In the genomic region with DNA sequence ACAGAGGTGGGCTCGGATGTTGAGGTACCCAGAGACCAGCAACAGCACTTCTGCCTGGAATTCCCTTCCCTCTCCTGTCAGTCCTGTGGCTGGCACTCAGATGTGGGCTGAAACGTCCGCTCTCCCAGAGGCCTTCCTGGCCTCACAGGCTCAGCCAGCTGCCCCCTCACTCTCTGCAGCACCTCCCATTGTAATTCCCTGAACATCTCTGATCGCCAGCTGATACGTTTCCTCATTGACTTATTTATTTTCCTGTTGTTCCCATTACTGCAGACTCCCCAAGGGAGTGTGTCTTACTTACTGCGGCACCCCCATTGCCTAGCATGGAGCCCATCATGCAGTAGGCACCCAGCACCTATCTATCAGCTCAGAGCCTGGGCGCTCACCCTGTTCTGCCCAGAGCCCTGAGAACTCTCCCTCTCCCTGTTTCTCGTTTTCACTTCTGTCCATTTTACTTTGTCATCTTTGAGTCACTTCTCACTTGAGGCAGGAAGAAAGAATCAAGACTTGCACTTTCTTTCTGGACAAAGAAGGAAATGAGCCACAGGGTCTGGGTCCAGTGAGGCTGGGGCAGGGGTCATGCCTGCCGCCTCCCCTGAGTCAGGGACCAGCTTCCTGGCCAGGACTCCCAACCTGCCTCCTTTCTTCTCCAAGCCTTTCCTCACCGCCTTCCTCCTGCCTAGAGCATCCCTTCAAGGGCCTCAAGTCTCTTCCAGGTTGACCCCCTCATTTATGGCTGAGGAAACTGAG, we compare ENCODE assay signal across 27 cellular contexts. TPM values are rescaled to one million over a fixed set of nuclear protein-coding genes. Genes with fewer than 3 reads are reported as not detected.
DNase-seq lines count a peak whose midpoint lies in the region; ATAC-seq, FAIRE-seq and TF ChIP-seq lines count a peak whose summit lies in the region.
"Had no signal": no experiment of that assay in that cellular context is flagged by ENCODE, and none has a peak within 500 bp of the region (broad histone marks: within the 10 kb centered on the region; RNA-seq: fewer than 3 reads in every experiment).

No MANE protein-coding gene starts in this region.

- no peak for TF ChIP-seq RAD21 in liver (IDR thresholded peaks at IDR 0.05)

- peaks cover 27% of the 10 kb centered on the region for H3K4me1 Mint-ChIP-seq in CD14-positive monocyte
- no peaks in the 10 kb centered on the region for H3K4me1 Mint-ChIP-seq in endodermal cell
- H3K4me1 Mint-ChIP-seq: activated CD4-positive, alpha-beta T cell treated with anti-CD3 and anti-CD28 coated beads, Interleukin-2, amount 10 ng/mL, durations not matched to agents 7 days and 5 days; activated T-helper 17 cell treated with anti-CD3 and anti-CD28 coated beads, Interleukin-2, amount 50 U/mL, for 72 hours; stimulated activated naive B cell treated with anti-CD40 and anti-IgM and Interleukin-4, amounts not matched to agents 10 μg/mL and 1 μg/mL and 100 μg/mL, for 72 hours had no signal

- H3K4me1 ChIP-seq in endodermal cell (ENCODE audit: control insufficient read depth, insufficient read depth, low read length) (no peaks in the 10 kb centered on the region), liver (ENCODE audit: control insufficient read depth in 4 of 4, insufficient read depth in 4 of 4, low read length in 3 of 4) (peaks cover 0 to 6% (median 0%) of the 10 kb centered on the region in 4 donors), psoas muscle (no peaks in the 10 kb centered on the region)
- H3K4me1 ChIP-seq: Peyer's patch had no signal

- no peak overlapping the region for H3K4me3 ChIP-seq in endodermal cell (ENCODE audit: low read length)
- no peak overlapping the region for H3K4me3 ChIP-seq in liver (ENCODE audit: low read depth in 1 of 3, low read length in 3 of 3)
- peak overlapping the region; percentile 7 for H3K4me3 ChIP-seq in psoas muscle
- H3K4me3 ChIP-seq: Peyer's patch, thoracic aorta had no signal

- H3K9me3 Mint-ChIP-seq in CD14-positive monocyte (peaks cover 0 to 6% (median 1%) of the 10 kb centered on the region in 7 donors), endodermal cell (no peaks in the 10 kb centered on the region)
- H3K9me3 Mint-ChIP-seq: activated CD4-positive, alpha-beta T cell treated with anti-CD3 and anti-CD28 coated beads, Interleukin-2, amount 10 ng/mL, durations not matched to agents 7 days and 5 days; activated T-helper 17 cell treated with anti-CD3 and anti-CD28 coated beads, Interleukin-2, amount 50 U/mL, for 72 hours; T-helper 1 cell treated with Interleukin-12 subunit alpha and Interleukin-12 subunit beta and Interleukin-4 antibody, amounts not matched to agents 30 μg/mL and 1 μg/mL, for 36 hours had no signal

- TF ChIP-seq CTCF in CD14-positive monocyte (IDR thresholded peaks at IDR 0.05) (no peak), endodermal cell (conservative IDR thresholded peaks at IDR 0.05) (no peak), liver (IDR thresholded peaks at IDR 0.05; ENCODE audit: low read depth, low read length, missing input control) (no peak), psoas muscle (IDR thresholded peaks at IDR 0.05) (no peak)

- intact Hi-C loops in CD14-positive monocyte (cut with micrococcal nuclease) (no loop called here), psoas muscle (cut with DNase I) (no loop called here)

- no peaks in the 10 kb centered on the region for H3K36me3 Mint-ChIP-seq in CD14-positive monocyte
- H3K36me3 Mint-ChIP-seq in endodermal cell (ENCODE audit: low read depth), result no peaks in the 10 kb centered on the region
- H3K36me3 Mint-ChIP-seq: activated naive CD8-positive, alpha-beta T cell; stimulated activated naive B cell treated with anti-CD40 and anti-IgM and Interleukin-4, amounts not matched to agents 10 μg/mL and 1 μg/mL and 100 μg/mL, for 72 hours had no signal

- H3K9me3 ChIP-seq in endodermal cell (ENCODE audit: control insufficient read depth, low read length) (no peaks in the 10 kb centered on the region), liver (ENCODE audit: control insufficient read depth in 4 of 4, low read length in 3 of 4) (no peaks in the 10 kb centered on the region), psoas muscle (no peaks in the 10 kb centered on the region)
- H3K9me3 ChIP-seq: Peyer's patch, thoracic aorta had no signal

- H3K9ac ChIP-seq in endodermal cell (ENCODE audit: extremely low read depth, low read length, poor library complexity, severe bottlenecking) (no peak overlapping the region), liver (ENCODE audit: low read depth in 1 of 2, low read length in 2 of 2) (no peak overlapping the region)

- FAIRE-seq in GM19239 (lab: Jason Lieb, UNC), result no peak
- FAIRE-seq: A204.1, frontal cortex, small intestine had no signal

- peak overlapping the region; percentile 66 to 90 (median 86) for H3K27ac Mint-ChIP-seq in CD14-positive monocyte
- H3K27ac Mint-ChIP-seq in endodermal cell, result no peak overlapping the region
- H3K27ac Mint-ChIP-seq: activated CD4-positive, alpha-beta T cell treated with anti-CD3 and anti-CD28 coated beads, Interleukin-2, amount 10 ng/mL, durations not matched to agents 7 days and 5 days; activated naive CD8-positive, alpha-beta T cell; activated T-helper 17 cell treated with anti-CD3 and anti-CD28 coated beads, Interleukin-2, amount 50 U/mL, for 72 hours; progenitor cell of endocrine pancreas; stimulated activated naive B cell treated with anti-CD40 and anti-IgM and Interleukin-4, amounts not matched to agents 10 μg/mL and 1 μg/mL and 100 μg/mL, for 72 hours; T-helper 1 cell treated with Interleukin-12 subunit alpha and Interleukin-12 subunit beta and Interleukin-4 antibody, amounts not matched to agents 30 μg/mL and 1 μg/mL, for 36 hours had no signal

- DNase-seq in CD14-positive monocyte (ENCODE audit: low spot score), result peak; percentile 49
- DNase-seq in endodermal cell, result no peak
- DNase-seq in psoas muscle, result no peak
- no peak for DNase-seq in inferior parietal cortex (ENCODE audit: extremely low spot score)
- DNase-seq in NCI-H2196 (lab: John Stamatoyannopoulos, UW; ENCODE audit: unreplicated experiment), result no peak
- DNase-seq in activated CD4-positive, CD25-positive, alpha-beta regulatory T cell treated with anti-CD3 and anti-CD28 coated beads, Interleukin-2, amount 50 U/mL, for 72 hours, result no peak
- DNase-seq in GM19239 (ENCODE audit: insufficient read length, low spot score), result no peak
- DNase-seq: activated CD4-positive, alpha-beta T cell treated with anti-CD3 and anti-CD28 coated beads, Interleukin-2, amount 10 ng/mL, durations not matched to agents 7 days and 5 days; cerebellar nuclear complex; NCI-H1092; NCI-H2029; Peyer's patch; small intestine; stimulated activated naive B cell treated with anti-CD40 and anti-IgM and Interleukin-4, amounts not matched to agents 10 μg/mL and 1 μg/mL and 100 μg/mL, for 72 hours had no signal

- WGBS in endodermal cell (ENCODE audit: insufficient coverage in 1 of 2, insufficient read length in 1 of 2), 2 experiments, result 88 to 92% methylated on average over 8 to 10 of the region's 10 CpGs
- WGBS in liver, result 83% methylated on average over 10 of the region's 10 CpGs
- WGBS in psoas muscle, 3 donors, result 70 to 73% (median 73%) methylated on average over 10 of the region's 10 CpGs

- H3K27me3 ChIP-seq in endodermal cell (ENCODE audit: control insufficient read depth, insufficient read depth, low read length, poor library complexity, severe bottlenecking) (no peaks in the 10 kb centered on the region), liver (ENCODE audit: control insufficient read depth in 4 of 4, insufficient read depth in 4 of 4, low read length in 3 of 4) (no peaks in the 10 kb centered on the region), psoas muscle (ENCODE audit: insufficient read depth in 3 of 3, low read length in 2 of 3) (no peaks in the 10 kb centered on the region)
- H3K27me3 ChIP-seq: Peyer's patch had no signal

- ATAC-seq in psoas muscle, result no peak
- ATAC-seq: activated T-helper 17 cell treated with anti-CD3 and anti-CD28 coated beads, Interleukin-2, amount 50 U/mL, for 72 hours; HCT116; stimulated activated naive B cell treated with anti-CD40 and anti-IgM and Interleukin-4, amounts not matched to agents 10 μg/mL and 1 μg/mL and 100 μg/mL, for 72 hours had no signal

- H3K27ac ChIP-seq in endodermal cell (ENCODE audit: low read depth, low read length) (peak overlapping the region; percentile 52), liver (ENCODE audit: low read depth in 1 of 2, low read length in 2 of 2) (peak overlapping the region; percentile 3 to 61), psoas muscle (peak overlapping the region; percentile 53)
- H3K27ac ChIP-seq: Peyer's patch, thoracic aorta had no signal

- H3K27me3 Mint-ChIP-seq in CD14-positive monocyte (ENCODE audit: low read depth in 3 of 3) (peaks cover 0 to 3% (median 0%) of the 10 kb centered on the region in 3 donors), endodermal cell (ENCODE audit: insufficient read depth) (no peaks in the 10 kb centered on the region)
- H3K27me3 Mint-ChIP-seq: activated CD4-positive, alpha-beta T cell treated with anti-CD3 and anti-CD28 coated beads, Interleukin-2, amount 10 ng/mL, durations not matched to agents 7 days and 5 days; activated naive CD8-positive, alpha-beta T cell; activated T-helper 17 cell treated with anti-CD3 and anti-CD28 coated beads, Interleukin-2, amount 50 U/mL, for 72 hours had no signal

- H3K36me3 ChIP-seq in endodermal cell (ENCODE audit: control insufficient read depth, insufficient read depth, low read length) (no peaks in the 10 kb centered on the region), liver (ENCODE audit: control insufficient read depth in 4 of 4, insufficient read depth in 3 of 4, low read depth in 1 of 4, low read length in 3 of 4) (no peaks in the 10 kb centered on the region), psoas muscle (ENCODE audit: insufficient read depth in 1 of 2, low read depth in 1 of 2) (no peaks in the 10 kb centered on the region)
- H3K36me3 ChIP-seq: Peyer's patch, thoracic aorta had no signal

- H3K4me3 Mint-ChIP-seq in CD14-positive monocyte (peak overlapping the region in 1 of 2 donors; percentile 43), endodermal cell (no peak overlapping the region)
- H3K4me3 Mint-ChIP-seq: activated CD4-positive, alpha-beta T cell treated with anti-CD3 and anti-CD28 coated beads, Interleukin-2, amount 10 ng/mL, durations not matched to agents 7 days and 5 days; activated naive CD8-positive, alpha-beta T cell; activated T-helper 17 cell treated with anti-CD3 and anti-CD28 coated beads, Interleukin-2, amount 50 U/mL, for 72 hours; stimulated activated naive B cell treated with anti-CD40 and anti-IgM and Interleukin-4, amounts not matched to agents 10 μg/mL and 1 μg/mL and 100 μg/mL, for 72 hours; T-helper 1 cell treated with Interleukin-12 subunit alpha and Interleukin-12 subunit beta and Interleukin-4 antibody, amounts not matched to agents 30 μg/mL and 1 μg/mL, for 36 hours had no signal

RNA-seq across cellular contexts. Expression of a gene that starts 10.3 kb away (rescaled TPM):
- under 1 TPM in 1 of 2 donors, not detected in 1; 0.22 TPM for polyA plus RNA-seq in CD14-positive monocyte
- under 1 TPM in 1 of 2 donors, not detected in 1; 0.18 TPM for total RNA-seq in endodermal cell
- polyA plus RNA-seq in endodermal cell (2013, experiment 1 of 2), result 0.39 TPM
- polyA plus RNA-seq in endodermal cell (2013, experiment 2 of 2), result 0.75 TPM
- total RNA-seq in liver, result 10 to 100 TPM; 15.6 to 21.9 TPM
- polyA plus RNA-seq in liver, result 10 to 100 TPM in 1 of 2 donors, 1 to 10 TPM in 1; 5.5 to 19.3 TPM
- total RNA-seq in psoas muscle, result 10 to 100 TPM; 21.4 to 48.4 (median 37.0) TPM
- 10 to 100 TPM; 15.1 to 22.2 (median 17.7) TPM for polyA plus RNA-seq in psoas muscle
- total RNA-seq: activated CD4-positive, alpha-beta T cell treated with anti-CD3 and anti-CD28 coated beads, Interleukin-2, amount 10 ng/mL, durations not matched to agents 7 days and 5 days; activated T-helper 17 cell treated with anti-CD3 and anti-CD28 coated beads, Interleukin-2, amount 50 U/mL, for 72 hours; LHCN-M2; NCI-H460 had no signal
- polyA plus RNA-seq: neural cell had no signal

RNA-seq across cellular contexts. Expression of a gene that starts 50.3 kb away (rescaled TPM):
- under 1 TPM in 1 of 2 donors, not detected in 1; 0.81 TPM for polyA plus RNA-seq in CD14-positive monocyte
- total RNA-seq in endodermal cell, result under 1 TPM in 1 of 2 donors, not detected in 1; 0.18 TPM
- polyA plus RNA-seq in endodermal cell (2013, experiment 1 of 2), result 0.61 TPM
- polyA plus RNA-seq in endodermal cell (2013, experiment 2 of 2), result 0.33 TPM
- under 1 TPM in 1 of 2 donors, not detected in 1; 0.25 TPM for total RNA-seq in liver
- under 1 TPM; 0.22 to 0.99 TPM for polyA plus RNA-seq in liver
- not detected for total RNA-seq in psoas muscle
- under 1 TPM in 2 of 3 donors, not detected in 1; 0.01 to 0.08 TPM for polyA plus RNA-seq in psoas muscle
- total RNA-seq: activated CD4-positive, alpha-beta T cell treated with anti-CD3 and anti-CD28 coated beads, Interleukin-2, amount 10 ng/mL, durations not matched to agents 7 days and 5 days; activated T-helper 17 cell treated with anti-CD3 and anti-CD28 coated beads, Interleukin-2, amount 50 U/mL, for 72 hours; mononuclear cell; Peyer's patch; progenitor cell of endocrine pancreas had no signal

Comparison
In these comparisons a context has a peak if more than half of its experiments do, and no peak if none do; other contexts are left out.
1. RNA of a gene that starts 10.3 kb away (total RNA-seq): 21.4 to 48.4 TPM in psoas muscle and 15.6 to 21.9 TPM in liver; 0.18 TPM in endodermal cell; every median in the first group is over 10 times any median in the second.
2. Peak in every context shown above with its lines, with median percentiles within 50 percentile points of each other: H3K27ac ChIP-seq.